In the genomic region with DNA sequence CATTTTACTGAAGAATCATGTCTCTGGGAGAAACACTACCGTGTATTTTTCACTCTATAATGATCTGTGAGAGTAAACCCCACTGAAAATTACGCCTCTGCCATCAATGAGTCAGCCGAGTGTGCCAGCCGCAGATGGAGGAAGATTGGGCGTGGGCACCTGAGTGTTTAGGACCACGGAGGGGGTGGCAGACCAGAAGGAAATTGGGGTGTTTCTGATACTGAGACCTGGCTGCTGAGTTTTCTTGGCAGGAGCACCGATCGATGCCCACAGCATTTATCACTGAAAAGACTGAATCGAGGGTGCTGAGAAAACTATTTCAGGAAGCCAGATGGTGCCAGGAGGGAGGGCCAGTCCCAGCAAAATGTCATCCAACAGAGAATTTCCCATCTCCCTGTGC, we compare ENCODE assay signal across 16 cellular contexts.
DNase-seq lines count a peak whose midpoint lies in the region; ATAC-seq and TF ChIP-seq lines count a peak whose summit lies in the region.
"Had no signal": no experiment of that assay in that cellular context is flagged by ENCODE, and none has a peak within 500 bp of the region (broad histone marks: within the 10 kb centered on the region; RNA-seq: fewer than 3 reads in every experiment).

No MANE protein-coding gene starts in this region.

- no peak overlapping the region for H3K4me3 Mint-ChIP-seq in activated naive CD8-positive, alpha-beta T cell treated with anti-CD3 and anti-CD28 coated beads, Interleukin-2, amount 50 U/mL, for 24 hours
- H3K4me3 Mint-ChIP-seq: CD14-positive monocyte; CD8-positive, alpha-beta T cell; IgD-negative memory B cell had no signal

- H4K20me1 ChIP-seq in PC-9 (ENCODE audit: insufficient read depth) = no peaks in the 10 kb centered on the region; the same call in 1 of the 2 replicates

- H3K9me2 ChIP-seq in PC-9 (ENCODE audit: insufficient read depth) = no peaks in the 10 kb centered on the region

- no peaks in the 10 kb centered on the region for H3K27me3 Mint-ChIP-seq in activated naive CD8-positive, alpha-beta T cell treated with anti-CD3 and anti-CD28 coated beads, Interleukin-2, amount 50 U/mL, for 24 hours
- H3K27me3 Mint-ChIP-seq: IgD-negative memory B cell had no signal

- 0 out of 2 replicates have a peak overlapping the region, but pooled peaks have one; percentile 43 for H2AFZ ChIP-seq in PC-9

- no peaks in the 10 kb centered on the region for H3K79me2 ChIP-seq in PC-9 (ENCODE audit: low read depth)

- no peak for ATAC-seq in activated naive CD8-positive, alpha-beta T cell treated with anti-CD3 and anti-CD28 coated beads, Interleukin-2, amount 50 U/mL, for 24 hours
- ATAC-seq: A549; CD8-positive, alpha-beta T cell had no signal

- POLR2A ChIA-PET in PC-9 (lab: Charles Lee; ENCODE audit: unreplicated experiment) = no interaction called here

- H3K27me3 ChIP-seq in PC-9 (ENCODE audit: insufficient read depth, low read depth) = peaks cover 29% of the 10 kb centered on the region

- H3K27ac Mint-ChIP-seq in activated naive CD8-positive, alpha-beta T cell treated with anti-CD3 and anti-CD28 coated beads, Interleukin-2, amount 50 U/mL, for 24 hours = no peak overlapping the region
- H3K27ac Mint-ChIP-seq: CD14-positive monocyte; CD8-positive, alpha-beta T cell; IgD-negative memory B cell had no signal

- H3K36me3 ChIP-seq in PC-9 (ENCODE audit: low read depth) = no peaks in the 10 kb centered on the region

- H3K4me3 ChIP-seq in PC-9 = no peak overlapping the region
- H3K4me3 ChIP-seq: A549 had no signal

- H3K4me2 ChIP-seq in PC-9 = no peak overlapping the region
- H3K4me2 ChIP-seq: A549 had no signal

- DNase-seq in PC-9 (no peak), cerebellum (ENCODE audit: low spot score) (peak; percentile 8), occipital lobe (lab: John Stamatoyannopoulos, UW) (peak; percentile 51), T-helper 1 cell (no peak), NCI-H2227 (lab: John Stamatoyannopoulos, UW; ENCODE audit: unreplicated experiment) (no peak)
- DNase-seq in activated naive CD8-positive, alpha-beta T cell treated with anti-CD3 and anti-CD28 coated beads, Interleukin-2, amount 50 U/mL, for 24 hours = no peak
- DNase-seq: CD8-positive, alpha-beta T cell; COR-L47; DMS153; DMS79 treated with DMSO at 0.1 percent for 48 hours; EL; GDM1; HCEC 1CT had no signal

- no peaks in the 10 kb centered on the region for H3K9me3 ChIP-seq in PC-9 (ENCODE audit: insufficient read depth, low read depth)
- H3K9me3 ChIP-seq: A549 had no signal

- H3K27ac ChIP-seq in PC-9 = no peak overlapping the region
- H3K27ac ChIP-seq: A549 had no signal

- H3K4me1 Mint-ChIP-seq in activated naive CD8-positive, alpha-beta T cell treated with anti-CD3 and anti-CD28 coated beads, Interleukin-2, amount 50 U/mL, for 24 hours = no peaks in the 10 kb centered on the region
- H3K4me1 Mint-ChIP-seq: CD14-positive monocyte, IgD-negative memory B cell had no signal

- CTCF ChIA-PET in PC-9 (lab: Charles Lee) = no interaction called here

- BruUV-seq in PC-9 (replicated peaks; lab: Mats Ljungman, UMichigan) = no TSS peak

- intact Hi-C loops in PC-9 (cut with micrococcal nuclease; ENCODE audit: unreplicated experiment) = no loop called here

- H3K9me3 Mint-ChIP-seq in activated naive CD8-positive, alpha-beta T cell treated with anti-CD3 and anti-CD28 coated beads, Interleukin-2, amount 50 U/mL, for 24 hours = no peaks in the 10 kb centered on the region
- H3K9me3 Mint-ChIP-seq: CD8-positive, alpha-beta T cell; IgD-negative memory B cell had no signal

- no peaks in the 10 kb centered on the region for H3F3A ChIP-seq in PC-9 (ENCODE audit: insufficient read depth, low read depth)

- H3K4me1 ChIP-seq in PC-9 (replicated peaks; ENCODE audit: insufficient read depth) = no peaks in the 10 kb centered on the region
- H3K4me1 ChIP-seq: A549 had no signal

- no peak for TF ChIP-seq CTCF in PC-9 (conservative IDR thresholded peaks at IDR 0.05)

- H3K36me3 Mint-ChIP-seq in activated naive CD8-positive, alpha-beta T cell treated with anti-CD3 and anti-CD28 coated beads, Interleukin-2, amount 50 U/mL, for 24 hours (ENCODE audit: low read depth) = no peaks in the 10 kb centered on the region
- H3K36me3 Mint-ChIP-seq: CD14-positive monocyte; CD8-positive, alpha-beta T cell; IgD-negative memory B cell had no signal

Comparison
In these comparisons a context has a peak if more than half of its experiments do, and no peak if none do; other contexts are left out.
1. DNase-seq: peak in cerebellum (single experiment) and occipital lobe (single experiment); none in PC-9 (0 of 2), T-helper 1 cell (0 of 5), activated naive CD8-positive, alpha-beta T cell treated with anti-CD3 and anti-CD28 coated beads, Interleukin-2, amount 50 U/mL, for 24 hours (single experiment) and NCI-H2227 (single experiment).